20 cellular contexts compared by ENCODE assay signal in the genomic region with DNA sequence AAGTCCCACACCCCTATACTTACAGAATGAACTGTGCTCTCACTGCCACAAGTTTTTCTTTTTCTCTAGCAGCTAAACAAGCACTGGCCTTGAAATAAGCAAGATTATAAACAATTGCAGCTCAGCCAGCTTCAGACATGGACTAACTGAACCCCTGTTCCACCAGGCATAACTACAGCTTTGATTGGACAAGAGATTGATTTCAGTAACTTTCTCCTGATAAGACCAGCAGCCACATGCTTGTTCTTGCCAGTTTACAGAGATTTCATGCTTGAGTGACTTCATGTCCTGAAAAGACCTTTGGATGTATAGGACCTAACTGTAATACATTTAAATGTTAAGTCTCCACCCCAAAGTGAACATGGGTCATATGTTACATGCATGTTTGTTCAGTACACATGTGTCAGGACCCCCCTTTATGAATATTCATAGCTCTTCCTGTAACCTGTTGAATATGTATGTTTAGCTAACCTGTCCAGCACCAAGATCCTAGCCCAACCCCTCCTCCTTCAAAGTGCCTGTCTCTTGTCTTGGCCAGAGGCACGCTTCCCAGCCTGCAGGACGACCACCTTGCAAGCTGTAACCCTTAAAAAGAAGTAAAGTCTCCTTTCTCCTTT. TPM values are rescaled to one million over a fixed set of nuclear protein-coding genes. Genes with fewer than 3 reads are reported as not detected.
DNase-seq lines count a peak whose midpoint lies in the region; ATAC-seq and TF ChIP-seq lines count a peak whose summit lies in the region.
"Had no signal": no experiment of that assay in that cellular context is flagged by ENCODE, and none has a peak within 500 bp of the region (broad histone marks: within the 10 kb centered on the region; RNA-seq: fewer than 3 reads in every experiment).

No MANE protein-coding gene starts in this region.

- no peak overlapping the region for H2AFZ ChIP-seq in parathyroid adenoma
- H2AFZ ChIP-seq: PC-9 had no signal

- H3K9ac ChIP-seq in adipocyte (ENCODE audit: low read length) (no peak overlapping the region), parathyroid adenoma (no peak overlapping the region)

- H3K4me1 ChIP-seq in adipocyte (ENCODE audit: control insufficient read depth, insufficient read depth, low read length) (no peaks in the 10 kb centered on the region), parathyroid adenoma (peaks cover 11% of the 10 kb centered on the region)
- H3K4me1 ChIP-seq in naive thymus-derived CD4-positive, alpha-beta T cell (ENCODE audit: control insufficient read depth in 2 of 2, insufficient read depth in 2 of 2, low read length in 2 of 2) = no peaks in the 10 kb centered on the region
- H3K4me1 ChIP-seq: Caco-2 had no signal

- no peak overlapping the region for H3K27ac Mint-ChIP-seq in naive thymus-derived CD4-positive, alpha-beta T cell
- no peak overlapping the region for H3K27ac Mint-ChIP-seq in activated CD8-positive, alpha-beta T cell treated with anti-CD3 and anti-CD28 coated beads for 36 hours
- H3K27ac Mint-ChIP-seq: T-cell had no signal

- peak; percentile 1 for DNase-seq in DMS79 treated with DMSO at 0.1 percent for 48 hours (lab: John Stamatoyannopoulos, UW)
- DNase-seq in DMS79 (lab: John Stamatoyannopoulos, UW) = no peak
- peak; percentile 1 for DNase-seq in NCI-H2171 (lab: John Stamatoyannopoulos, UW)
- peak; percentile 11 for DNase-seq in adipocyte (ENCODE audit: low read depth)
- no peak for DNase-seq in naive thymus-derived CD4-positive, alpha-beta T cell
- no peak for DNase-seq in activated CD8-positive, alpha-beta T cell treated with anti-CD3 and anti-CD28 coated beads for 36 hours
- DNase-seq: Caco-2, DND-41, GDM1, NCI-H1092 treated with DMSO at 0.1 percent for 48 hours, NCI-H187, NCI-H524 treated with DMSO at 0.1 percent for 48 hours, PC-9, T-cell had no signal

- no peak overlapping the region for H3K4me3 Mint-ChIP-seq in naive thymus-derived CD4-positive, alpha-beta T cell
- no peak overlapping the region for H3K4me3 Mint-ChIP-seq in activated CD8-positive, alpha-beta T cell treated with anti-CD3 and anti-CD28 coated beads for 36 hours
- H3K4me3 Mint-ChIP-seq: T-cell had no signal

- intact Hi-C loops in naive thymus-derived CD4-positive, alpha-beta T cell (cut with micrococcal nuclease) = no loop called here
- intact Hi-C loops in activated CD8-positive, alpha-beta T cell treated with anti-CD3 and anti-CD28 coated beads for 36 hours (cut with micrococcal nuclease) = no loop called here

- ATAC-seq in naive thymus-derived CD4-positive, alpha-beta T cell = no peak
- ATAC-seq in HG02973 (IDR thresholded peaks at IDR 0.05; ENCODE audit: unreplicated experiment) = no peak
- no peak for ATAC-seq in activated CD8-positive, alpha-beta T cell treated with anti-CD3 and anti-CD28 coated beads for 36 hours
- ATAC-seq: T-cell had no signal

- peaks cover 0 to 4% (median 0%) of the 10 kb centered on the region in 7 donors for H3K4me1 Mint-ChIP-seq in naive thymus-derived CD4-positive, alpha-beta T cell
- H3K4me1 Mint-ChIP-seq in activated CD8-positive, alpha-beta T cell treated with anti-CD3 and anti-CD28 coated beads for 36 hours (ENCODE audit: low read depth) = no peaks in the 10 kb centered on the region
- H3K4me1 Mint-ChIP-seq: T-cell had no signal

- peak overlapping the region; percentile 85 for H3K27ac ChIP-seq in parathyroid adenoma
- no peak overlapping the region for H3K27ac ChIP-seq in naive thymus-derived CD4-positive, alpha-beta T cell (ENCODE audit: low read depth, low read length)
- H3K27ac ChIP-seq: 22Rv1, PC-9 had no signal

- H3K79me2 ChIP-seq in parathyroid adenoma = no peaks in the 10 kb centered on the region

- H3K27me3 Mint-ChIP-seq in naive thymus-derived CD4-positive, alpha-beta T cell = no peaks in the 10 kb centered on the region
- no peaks in the 10 kb centered on the region for H3K27me3 Mint-ChIP-seq in activated CD8-positive, alpha-beta T cell treated with anti-CD3 and anti-CD28 coated beads for 36 hours

- H3K4me3 ChIP-seq in adipocyte (ENCODE audit: low read length) = no peak overlapping the region
- H3K4me3 ChIP-seq in parathyroid adenoma (ENCODE audit: low read depth, low read length) = no peak overlapping the region
- no peak overlapping the region for H3K4me3 ChIP-seq in naive thymus-derived CD4-positive, alpha-beta T cell (ENCODE audit: low read length)
- H3K4me3 ChIP-seq: PC-9 had no signal

- TF ChIP-seq CTCF in parathyroid adenoma (IDR thresholded peaks at IDR 0.05) = no peak
- no peak for TF ChIP-seq CTCF in activated CD8-positive, alpha-beta T cell treated with anti-CD3 and anti-CD28 coated beads for 36 hours (IDR thresholded peaks at IDR 0.05)

- peaks cover 10% of the 10 kb centered on the region for H3K27me3 ChIP-seq in adipocyte (replicated peaks; ENCODE audit: control insufficient read depth, insufficient read depth, low read length)
- no peaks in the 10 kb centered on the region for H3K27me3 ChIP-seq in parathyroid adenoma (ENCODE audit: control insufficient read depth, insufficient read depth, low read length)
- no peaks in the 10 kb centered on the region for H3K27me3 ChIP-seq in naive thymus-derived CD4-positive, alpha-beta T cell (ENCODE audit: control insufficient read depth in 2 of 2, insufficient read depth in 2 of 2, low read length in 2 of 2)

- peak overlapping the region; percentile 65 for H3K4me2 ChIP-seq in parathyroid adenoma (ENCODE audit: low read length)
- H3K4me2 ChIP-seq: PC-9 had no signal

- CTCF ChIA-PET in naive thymus-derived CD4-positive, alpha-beta T cell (lab: Charles Lee) = no interaction called here
- CTCF ChIA-PET in activated CD8-positive, alpha-beta T cell treated with anti-CD3 and anti-CD28 coated beads for 36 hours (lab: Charles Lee) = no interaction called here

- no peaks in the 10 kb centered on the region for H3K36me3 ChIP-seq in adipocyte (ENCODE audit: control insufficient read depth, insufficient read depth, low read length, severe bottlenecking)
- H3K36me3 ChIP-seq in parathyroid adenoma (ENCODE audit: control insufficient read depth, insufficient read depth, low read length) = no peaks in the 10 kb centered on the region
- no peaks in the 10 kb centered on the region for H3K36me3 ChIP-seq in naive thymus-derived CD4-positive, alpha-beta T cell (ENCODE audit: control insufficient read depth in 2 of 3, insufficient read depth in 3 of 3, low read length in 3 of 3)

- POLR2A ChIA-PET in naive thymus-derived CD4-positive, alpha-beta T cell (lab: Charles Lee) = no interaction called here
- POLR2A ChIA-PET in activated CD8-positive, alpha-beta T cell treated with anti-CD3 and anti-CD28 coated beads for 36 hours (lab: Charles Lee) = no interaction called here

- H3K9me3 ChIP-seq in adipocyte (ENCODE audit: control insufficient read depth, low read length) = peaks cover 21% of the 10 kb centered on the region
- H3K9me3 ChIP-seq in parathyroid adenoma (ENCODE audit: control insufficient read depth, low read length) = no peaks in the 10 kb centered on the region
- H3K9me3 ChIP-seq in naive thymus-derived CD4-positive, alpha-beta T cell (ENCODE audit: control insufficient read depth in 2 of 3, low read length in 3 of 3) = no peaks in the 10 kb centered on the region
- H3K9me3 ChIP-seq: Caco-2 had no signal

- peaks cover 0 to 27% (median 7%) of the 10 kb centered on the region in 11 donors for H3K9me3 Mint-ChIP-seq in naive thymus-derived CD4-positive, alpha-beta T cell
- H3K9me3 Mint-ChIP-seq in activated CD8-positive, alpha-beta T cell treated with anti-CD3 and anti-CD28 coated beads for 36 hours = peaks cover 4% of the 10 kb centered on the region

- peaks cover 0 to 15% (median 5%) of the 10 kb centered on the region in 5 donors for H3K36me3 Mint-ChIP-seq in naive thymus-derived CD4-positive, alpha-beta T cell
- peaks cover 2% of the 10 kb centered on the region for H3K36me3 Mint-ChIP-seq in activated CD8-positive, alpha-beta T cell treated with anti-CD3 and anti-CD28 coated beads for 36 hours (ENCODE audit: low read depth)
- H3K36me3 Mint-ChIP-seq: T-cell had no signal

RNA-seq across cellular contexts. Expression of gene ZNF275, which starts 27.9 kb away (rescaled TPM):
- 10 to 100 TPM; 14.6 to 29.9 (median 18.5) TPM for total RNA-seq in naive thymus-derived CD4-positive, alpha-beta T cell
- 10 to 100 TPM in 1 of 2 donors, 1 to 10 TPM in 1; 6.2 to 11.1 TPM for polyA plus RNA-seq in naive thymus-derived CD4-positive, alpha-beta T cell
- 10 to 100 TPM; 14.2 to 14.7 TPM for total RNA-seq in activated CD8-positive, alpha-beta T cell treated with anti-CD3 and anti-CD28 coated beads for 36 hours

RNA-seq across cellular contexts. Expression of gene PNMA6E, which starts 39.3 kb away (rescaled TPM):
- not detected for total RNA-seq in naive thymus-derived CD4-positive, alpha-beta T cell
- not detected for polyA plus RNA-seq in naive thymus-derived CD4-positive, alpha-beta T cell
- total RNA-seq in activated CD8-positive, alpha-beta T cell treated with anti-CD3 and anti-CD28 coated beads for 36 hours = not detected
- total RNA-seq: Caco-2, H4, M059J, PC-9, SK-MEL-5, T-cell had no signal

RNA-seq across cellular contexts. Expression of gene PNMA6F, which starts 40.3 kb away (rescaled TPM):
- total RNA-seq in naive thymus-derived CD4-positive, alpha-beta T cell = not detected
- polyA plus RNA-seq in naive thymus-derived CD4-positive, alpha-beta T cell = not detected
- not detected for total RNA-seq in activated CD8-positive, alpha-beta T cell treated with anti-CD3 and anti-CD28 coated beads for 36 hours
- total RNA-seq: Caco-2, H4, M059J, PC-9, SK-MEL-5, T-cell had no signal

RNA-seq across cellular contexts. Expression of gene ZFP92, which starts 49.4 kb away (rescaled TPM):
- total RNA-seq in naive thymus-derived CD4-positive, alpha-beta T cell = 1 to 10 TPM in 2 of 5 experiments, under 1 TPM in 3; 0.14 to 1.8 (median 0.24) TPM
- under 1 TPM; 0.07 to 0.20 TPM for polyA plus RNA-seq in naive thymus-derived CD4-positive, alpha-beta T cell
- 1 to 10 TPM; 1.2 to 1.3 TPM for total RNA-seq in activated CD8-positive, alpha-beta T cell treated with anti-CD3 and anti-CD28 coated beads for 36 hours
- total RNA-seq: H4, M059J, PC-9 had no signal

Comparison
In these comparisons a context has a peak if more than half of its experiments do, and no peak if none do; other contexts are left out.
1. DNase-seq: peak in DMS79 treated with DMSO at 0.1 percent for 48 hours (single experiment), NCI-H2171 (single experiment) and adipocyte (single experiment); none in DMS79 (single experiment), naive thymus-derived CD4-positive, alpha-beta T cell (0 of 9) and activated CD8-positive, alpha-beta T cell treated with anti-CD3 and anti-CD28 coated beads for 36 hours (single experiment).